1 cellular context compared by ENCODE assay signal in the genomic region with DNA sequence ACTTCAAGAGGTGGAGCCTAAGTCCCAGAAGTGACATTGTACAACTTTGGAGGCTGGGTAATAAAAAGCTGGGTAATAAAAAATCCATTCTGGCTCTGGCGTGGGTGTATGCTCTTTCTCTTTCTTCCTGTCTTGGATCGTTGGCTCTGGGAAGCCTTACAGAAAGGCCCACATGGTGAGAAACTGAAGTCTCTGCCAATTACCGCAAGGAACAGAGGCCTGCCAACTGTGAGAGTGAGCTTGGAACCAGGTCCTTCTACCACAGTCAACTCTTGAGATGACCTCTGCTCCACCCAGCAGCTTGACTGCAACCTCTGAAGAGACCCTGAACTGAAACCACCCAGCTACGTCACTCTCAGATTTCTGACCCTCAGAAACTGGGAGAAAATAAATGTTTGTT.
TF ChIP-seq lines count a peak whose summit lies in the region.

No MANE protein-coding gene starts in this region.

TF ChIP-seq in GM12878, 131 proteins besides CTCF, POLR2A, EP300 and RAD21 (continued from another document):
- TF ChIP-seq ZNF384 (IDR thresholded peaks at IDR 0.05; ENCODE audit: borderline replicate concordance, low read depth, low read length) (no peak), TCF3 (IDR thresholded peaks at IDR 0.05; ENCODE audit: borderline replicate concordance, insufficient read depth, low read depth, low read length) (no peak), CEBPB (IDR thresholded peaks at IDR 0.05; ENCODE audit: borderline replicate concordance in 1 of 2, low read depth in 2 of 2, low read length in 2 of 2) (no peak), SMC3 (IDR thresholded peaks at IDR 0.05; ENCODE audit: borderline replicate concordance, low read length) (no peak), KLF5 (IDR thresholded peaks at IDR 0.05; ENCODE audit: partially characterized antibody) (no peak), ZBTB11 (CRISPR knock-in tag; IDR thresholded peaks at IDR 0.05) (no peak)
